In genomic region chr5:56819027-56819881, GRCh38 we compare ENCODE assay signal across 8 cellular contexts. TPM values are rescaled to one million over a fixed set of nuclear protein-coding genes. Genes with fewer than 3 reads are reported as not detected.
A peak's percentile ranks its signal among the peaks of the same experiment; 100 is the strongest.
DNase-seq lines count a peak whose midpoint lies in the region; ATAC-seq and TF ChIP-seq lines count a peak whose summit lies in the region.

No MANE protein-coding gene starts in this region.

- DNase-seq in HCT116 (ENCODE audit: low read depth, low spot score) (no peak), SJSA1 (ENCODE audit: low read depth in 1 of 2, low spot score in 2 of 2) (no peak), epithelial cell of prostate (ENCODE audit: low read depth, low spot score) (no peak), sigmoid colon (no peak), DMS 273 (lab: John Stamatoyannopoulos, UW; ENCODE audit: unreplicated experiment) (no peak), GF-D8 (lab: John Stamatoyannopoulos, UW) (no peak)

- no peaks in the 10 kb centered on the region for H3K36me3 ChIP-seq in HCT116 (ENCODE audit: control insufficient read depth in 1 of 2, insufficient read depth in 2 of 2, low read length in 2 of 2)
- peaks cover 9% of the 10 kb centered on the region for H3K36me3 ChIP-seq in SJSA1
- H3K36me3 ChIP-seq in sigmoid colon, result no peaks in the 10 kb centered on the region

- WGBS in sigmoid colon, 2 donors, result 43 to 46% methylated on average over 7 of the region's 7 CpGs

- no peak overlapping the region for H3K9ac ChIP-seq in HCT116 (ENCODE audit: low read length)

- no peak overlapping the region for H3K4me3 ChIP-seq in HCT116 (replicated peaks in 1 of 2; ENCODE audit: low read depth in 1 of 2, low read length in 2 of 2)
- no peak overlapping the region for H3K4me3 ChIP-seq in SJSA1
- peak overlapping the region in 1 of 4 donors; percentile 9 for H3K4me3 ChIP-seq in sigmoid colon

- BruUV-seq in HCT116 (replicated peaks; lab: Mats Ljungman, UMichigan), result no TSS peak

- TF ChIP-seq CTCF in HCT116 (IDR thresholded peaks at IDR 0.05 in 2 of 3, conservative IDR thresholded peaks at IDR 0.05 in 1 of 3; ENCODE audit: borderline replicate concordance in 1 of 3, insufficient read depth in 1 of 3, low read depth in 2 of 3, low read length in 2 of 3), result no peak
- TF ChIP-seq CTCF in sigmoid colon (IDR thresholded peaks at IDR 0.05), result no peak

- no peaks in the 10 kb centered on the region for H3K9me2 ChIP-seq in HCT116 (ENCODE audit: insufficient read depth)

- H3K4me2 ChIP-seq in HCT116 (ENCODE audit: low read length), result 0 out of 2 replicates have a peak overlapping the region, but pooled peaks have one; percentile 5

- CTCF ChIA-PET in HCT116 (lab: Charles Lee), result interaction anchor here (1.0 to 1.6 kb wide), 4 partner anchors 8 to 549 kb away, joined by 3 to 7 read pairs (median 4); no protein-coding TSS in a partner anchor

- no peak for TF ChIP-seq EP300 in sigmoid colon (IDR thresholded peaks at IDR 0.05)

- no peak overlapping the region for H2AFZ ChIP-seq in HCT116 (ENCODE audit: low read depth, low read length, poor library complexity, severe bottlenecking)

- RAD21 ChIA-PET in HCT116 (lab: Charles Lee; ENCODE audit: low non-redundant PET in 1 of 2, low total read pairs in 2 of 2, uncharacterized antibody in 2 of 2, unreplicated experiment in 2 of 2), result no interaction called here

- H4K20me1 ChIP-seq in HCT116 (ENCODE audit: insufficient read depth), result no peaks in the 10 kb centered on the region

- ATAC-seq in HCT116, result no peak
- no peak for ATAC-seq in HG03039 (IDR thresholded peaks at IDR 0.05; ENCODE audit: unreplicated experiment)
- no peak for ATAC-seq in HG03175 (IDR thresholded peaks at IDR 0.05; ENCODE audit: unreplicated experiment)

- no peak for TF ChIP-seq RAD21 in HCT116 (IDR thresholded peaks at IDR 0.05; ENCODE audit: low read depth)

- H3K9me3 ChIP-seq in HCT116 (ENCODE audit: control insufficient read depth in 1 of 2, insufficient read depth in 1 of 2, low read depth in 1 of 2, low read length in 2 of 2) (no peaks in the 10 kb centered on the region), SJSA1 (replicated peaks) (no peaks in the 10 kb centered on the region; the same call in 1 of the 2 replicates), sigmoid colon (no peaks in the 10 kb centered on the region)

- H3K4me1 ChIP-seq in HCT116 (ENCODE audit: control insufficient read depth in 1 of 2, insufficient read depth in 2 of 2, low read length in 2 of 2) (peaks cover 4 to 9% of the 10 kb centered on the region in 2 experiments; a peak in 3 of 4 replicates), SJSA1 (replicated peaks) (peaks cover 30% of the 10 kb centered on the region), sigmoid colon (peaks cover 0 to 12% (median 5%) of the 10 kb centered on the region in 4 donors)

- H3K79me2 ChIP-seq in HCT116 (ENCODE audit: insufficient read depth, low read length), result peaks cover 58% of the 10 kb centered on the region

- POLR2A ChIA-PET in HCT116 (lab: Charles Lee), result interaction anchor here (0.6 to 1.5 kb wide), 3 partner anchors 9 to 18 kb away, joined by 3 read pairs; no protein-coding TSS in a partner anchor

- no peak overlapping the region for H3K27ac ChIP-seq in HCT116 (ENCODE audit: low read depth, low read length)
- H3K27ac ChIP-seq in SJSA1, result peak overlapping the region; percentile 16
- H3K27ac ChIP-seq in epithelial cell of prostate, result peak overlapping the region; percentile 46
- peak overlapping the region in 3 of 4 donors; percentile 0 to 11 (median 4) for H3K27ac ChIP-seq in sigmoid colon

- no peaks in the 10 kb centered on the region for H3K27me3 ChIP-seq in HCT116 (ENCODE audit: insufficient read depth, low read length)
- H3K27me3 ChIP-seq in SJSA1 (replicated peaks), result no peaks in the 10 kb centered on the region
- H3K27me3 ChIP-seq in sigmoid colon, result no peaks in the 10 kb centered on the region

- intact Hi-C loops in HCT116 (cut with micrococcal nuclease), result loop anchor here (5.0 kb wide), 1 partner anchor 467 kb away; no protein-coding TSS in a partner anchor
- intact Hi-C loops in sigmoid colon (cut with DNase I), result loop anchor here (5.0 to 10.0 kb wide), 5 partner anchors 88 to 824 kb away; partner anchors contain the start of genes GPBP1, IL6ST, MIER3 and SETD9

- TF ChIP-seq POLR2A in HCT116 (IDR thresholded peaks at IDR 0.05; ENCODE audit: borderline replicate concordance, extremely low read depth, insufficient read depth, insufficient read length), result no peak
- no peak for TF ChIP-seq POLR2A in sigmoid colon (IDR thresholded peaks at IDR 0.05)

TF ChIP-seq in HCT116, 20 proteins besides CTCF, POLR2A, EP300 and RAD21:
- no peak for TF ChIP-seq JUND (IDR thresholded peaks at IDR 0.05)
- no peak for TF ChIP-seq TCF7L2 (IDR thresholded peaks at IDR 0.05; ENCODE audit: borderline replicate concordance, extremely low read depth, insufficient read depth, insufficient read length)
- TF ChIP-seq EZH2 (IDR thresholded peaks at IDR 0.05), result no peak
- TF ChIP-seq ELF1 (IDR thresholded peaks at IDR 0.05; ENCODE audit: borderline replicate concordance, low read depth), result no peak
- no peak for TF ChIP-seq POLR2AphosphoS5 (IDR thresholded peaks at IDR 0.05; ENCODE audit: low read depth, low read length)
- TF ChIP-seq SP1 (IDR thresholded peaks at IDR 0.05; ENCODE audit: low read depth), result no peak
TF ChIP-seq in HCT116: peak in this region for 0.

RNA-seq across cellular contexts. Expression of gene MAP3K1, which starts 3.9 kb away (rescaled TPM):
- total RNA-seq in HCT116 (2021; ENCODE audit: unreplicated experiment) (8.5 TPM), sigmoid colon (10 to 100 TPM in 2 of 4 donors, 1 to 10 TPM in 2; 7.2 to 12.5 (median 10.3) TPM)
- polyA plus RNA-seq in HCT116 (2012), result 2.0 and 2.7 TPM in 2 replicates
- total RNA-seq in SJSA1 (2014; rRNA removed; shearing (Covaris generic)), result 11.8 and 18.8 TPM in 2 replicates
- polyA plus RNA-seq in sigmoid colon, result 1 to 10 TPM; 3.0 to 8.4 (median 3.7) TPM
